In the genomic region with DNA sequence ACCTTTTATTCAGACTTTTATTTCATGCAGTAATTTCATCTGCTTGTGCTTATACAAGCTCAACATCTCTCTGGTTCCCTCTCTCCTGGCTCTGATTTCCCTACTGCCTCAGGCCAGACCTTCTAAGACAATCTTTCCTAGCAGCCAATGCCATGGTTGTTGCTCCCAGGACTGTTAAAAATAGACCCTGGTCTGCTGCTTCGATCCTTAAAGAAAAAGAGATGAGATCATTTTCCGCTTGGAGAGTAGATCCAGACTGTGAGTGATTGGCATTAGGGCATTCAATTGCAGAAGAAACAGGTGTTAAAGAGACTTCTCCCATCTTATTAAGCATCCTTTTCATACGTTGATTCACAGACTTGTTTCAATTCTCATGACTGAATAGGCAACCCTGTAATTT, we compare ENCODE assay signal across 26 cellular contexts.
DNase-seq lines count a peak whose midpoint lies in the region; ATAC-seq and TF ChIP-seq lines count a peak whose summit lies in the region.
"Had no signal": no experiment of that assay in that cellular context is flagged by ENCODE, and none has a peak within 500 bp of the region (broad histone marks: within the 10 kb centered on the region; RNA-seq: fewer than 3 reads in every experiment).

No MANE protein-coding gene starts in this region.

- H3K36me3 ChIP-seq in uterus (no peaks in the 10 kb centered on the region), breast epithelium (no peaks in the 10 kb centered on the region)
- H3K36me3 ChIP-seq: heart left ventricle, right lobe of liver, tibial nerve had no signal

- ATAC-seq in CD4-positive, alpha-beta T cell (ENCODE audit: poor library complexity) = no peak
- ATAC-seq in central memory CD8-positive, alpha-beta T cell (replicated peaks; ENCODE audit: extremely low read depth, poor library complexity, severe bottlenecking) = no peak
- ATAC-seq: activated CD8-positive, alpha-beta T cell treated with anti-CD3 and anti-CD28 coated beads, Interleukin-2, amount 10 ng/mL, durations not matched to agents 7 days and 5 days; esophagus mucosa; HCT116; K562; right lobe of liver; SK-N-SH treated with all-trans-retinoic acid at 6 μM for 48 hours; stimulated activated naive CD8-positive, alpha-beta T cell treated with anti-CD3 and anti-CD28 coated beads, Interleukin-15, amount 100 ng/mL, for 72 hours had no signal

- TF ChIP-seq POLR2A in uterus (IDR thresholded peaks at IDR 0.05) (no peak), breast epithelium (IDR thresholded peaks at IDR 0.05) (no peak)

- no peaks in the 10 kb centered on the region for H3K9me3 Mint-ChIP-seq in CD4-positive, alpha-beta T cell
- no peaks in the 10 kb centered on the region for H3K9me3 Mint-ChIP-seq in central memory CD8-positive, alpha-beta T cell
- H3K9me3 Mint-ChIP-seq: activated naive CD8-positive, alpha-beta T cell treated with anti-CD3 and anti-CD28 coated beads for 36 hours; stimulated activated naive CD8-positive, alpha-beta T cell treated with anti-CD3 and anti-CD28 coated beads, Interleukin-15, amount 100 ng/mL, for 72 hours had no signal

- intact Hi-C loops in CD4-positive, alpha-beta T cell (cut with DNase I, micrococcal nuclease) = loop anchor here in 1 of 2 experiments (10.0 kb wide), 1 partner anchor 88 kb away; no protein-coding TSS in a partner anchor
- intact Hi-C loops in uterus (cut with DNase I; ENCODE audit: low total_unique reads) = no loop called here
- intact Hi-C loops in breast epithelium (cut with DNase I; ENCODE audit: low total_unique reads) = no loop called here

- H3K27me3 ChIP-seq in CD4-positive, alpha-beta T cell (ENCODE audit: control insufficient read depth, insufficient read depth, low read length) = no peaks in the 10 kb centered on the region
- H3K27me3 ChIP-seq in uterus (no peaks in the 10 kb centered on the region), breast epithelium (no peaks in the 10 kb centered on the region)
- H3K27me3 ChIP-seq: foreskin keratinocyte, heart left ventricle, right lobe of liver, tibial nerve had no signal

- H3K4me3 ChIP-seq in uterus (no peak overlapping the region), breast epithelium (no peak overlapping the region)
- H3K4me3 ChIP-seq: heart left ventricle, K562, right lobe of liver, tibial nerve had no signal

- no peak overlapping the region for H3K27ac ChIP-seq in CD4-positive, alpha-beta T cell (ENCODE audit: low read depth, low read length)
- H3K27ac ChIP-seq in uterus (no peak overlapping the region), breast epithelium (no peak overlapping the region)
- H3K27ac ChIP-seq: foreskin keratinocyte, right lobe of liver, tibial nerve had no signal

- no peak for TF ChIP-seq CTCF in CD4-positive, alpha-beta T cell (IDR thresholded peaks at IDR 0.05)
- TF ChIP-seq CTCF in uterus (IDR thresholded peaks at IDR 0.05) (no peak), breast epithelium (IDR thresholded peaks at IDR 0.05) (no peak)

- CTCF ChIA-PET in CD4-positive, alpha-beta T cell (lab: Charles Lee) = interaction anchor here (1.3 kb wide), 1 partner anchor 17 kb away, joined by 4 read pairs; no protein-coding TSS in a partner anchor

- H3K9me3 ChIP-seq in CD4-positive, alpha-beta T cell (ENCODE audit: control insufficient read depth, low read length) = no peaks in the 10 kb centered on the region
- H3K9me3 ChIP-seq in uterus (no peaks in the 10 kb centered on the region), breast epithelium (no peaks in the 10 kb centered on the region)
- H3K9me3 ChIP-seq: Caco-2, heart left ventricle, right lobe of liver, tibial nerve had no signal

- H3K27me3 Mint-ChIP-seq in CD4-positive, alpha-beta T cell = no peaks in the 10 kb centered on the region
- no peaks in the 10 kb centered on the region for H3K27me3 Mint-ChIP-seq in central memory CD8-positive, alpha-beta T cell
- H3K27me3 Mint-ChIP-seq: activated naive CD8-positive, alpha-beta T cell treated with anti-CD3 and anti-CD28 coated beads for 36 hours had no signal

- H3K4me3 Mint-ChIP-seq in CD4-positive, alpha-beta T cell = no peak overlapping the region
- H3K4me3 Mint-ChIP-seq in central memory CD8-positive, alpha-beta T cell = no peak overlapping the region
- H3K4me3 Mint-ChIP-seq: activated CD8-positive, alpha-beta T cell treated with anti-CD3 and anti-CD28 coated beads, Interleukin-2, amount 10 ng/mL, durations not matched to agents 7 days and 5 days; activated naive CD8-positive, alpha-beta T cell treated with anti-CD3 and anti-CD28 coated beads for 36 hours; stimulated activated naive CD8-positive, alpha-beta T cell treated with anti-CD3 and anti-CD28 coated beads, Interleukin-15, amount 100 ng/mL, for 72 hours had no signal

- peak overlapping the region; percentile 87 for H3K27ac Mint-ChIP-seq in CD4-positive, alpha-beta T cell
- H3K27ac Mint-ChIP-seq in central memory CD8-positive, alpha-beta T cell (ENCODE audit: low read depth) = peak overlapping the region; percentile 64
- H3K27ac Mint-ChIP-seq: activated CD8-positive, alpha-beta T cell treated with anti-CD3 and anti-CD28 coated beads, Interleukin-2, amount 10 ng/mL, durations not matched to agents 7 days and 5 days; activated naive CD8-positive, alpha-beta T cell treated with anti-CD3 and anti-CD28 coated beads for 36 hours; stimulated activated naive CD8-positive, alpha-beta T cell treated with anti-CD3 and anti-CD28 coated beads, Interleukin-15, amount 100 ng/mL, for 72 hours had no signal

- POLR2A ChIA-PET in CD4-positive, alpha-beta T cell (lab: Charles Lee) = interaction anchor here (0.6 to 1.3 kb wide), 3 partner anchors 14 to 112 kb away, joined by 3 to 4 read pairs (median 4); no protein-coding TSS in a partner anchor

- H3K4me1 ChIP-seq in uterus (no peaks in the 10 kb centered on the region), breast epithelium (no peaks in the 10 kb centered on the region)
- H3K4me1 ChIP-seq: Caco-2, right lobe of liver, tibial nerve had no signal

- H3K4me1 Mint-ChIP-seq in CD4-positive, alpha-beta T cell (ENCODE audit: low read depth) = peaks cover 49% of the 10 kb centered on the region
- peaks cover 37% of the 10 kb centered on the region for H3K4me1 Mint-ChIP-seq in central memory CD8-positive, alpha-beta T cell

- H3K36me3 Mint-ChIP-seq in CD4-positive, alpha-beta T cell (ENCODE audit: low read depth) = no peaks in the 10 kb centered on the region
- peaks cover 5% of the 10 kb centered on the region for H3K36me3 Mint-ChIP-seq in central memory CD8-positive, alpha-beta T cell (ENCODE audit: insufficient read depth)
- H3K36me3 Mint-ChIP-seq: activated naive CD8-positive, alpha-beta T cell treated with anti-CD3 and anti-CD28 coated beads for 36 hours had no signal

- DNase-seq in CD4-positive, alpha-beta T cell = no peak
- DNase-seq in NCI-H2227 (lab: John Stamatoyannopoulos, UW; ENCODE audit: unreplicated experiment) (peak; percentile 33), myocyte (ENCODE audit: low read depth) (peak; percentile 80), activated gamma-delta T cell treated with Interleukin-2 at 50 U/mL for 16 hours (no peak), uterus (no peak), DMS53 treated with DMSO at 0.1 percent for 48 hours (lab: John Stamatoyannopoulos, UW; ENCODE audit: unreplicated experiment) (no peak), breast epithelium (ENCODE audit: low spot score in 2 of 2) (no peak)
- DNase-seq in central memory CD8-positive, alpha-beta T cell (ENCODE audit: low spot score in 2 of 2) = no peak
- DNase-seq: ACHN; activated CD8-positive, alpha-beta T cell treated with anti-CD3 and anti-CD28 coated beads, Interleukin-2, amount 10 ng/mL, durations not matched to agents 7 days and 5 days; activated effector memory CD4-positive, alpha-beta T cell treated with Interleukin-2 at 50 U/mL for 16 hours; activated naive CD8-positive, alpha-beta T cell treated with anti-CD3 and anti-CD28 coated beads for 36 hours; activated T-cell treated with anti-CD3 and anti-CD28 coated beads for 4 hours; Caco-2; DND-41; heart left ventricle; NCI-H2081; NCI-H446; right lobe of liver; stimulated activated naive CD8-positive, alpha-beta T cell treated with anti-CD3 and anti-CD28 coated beads, Interleukin-15, amount 100 ng/mL, for 72 hours had no signal

Comparison
In these comparisons a context has a peak if more than half of its experiments do, and no peak if none do; other contexts are left out.
1. DNase-seq: peak in NCI-H2227 (single experiment) and myocyte (single experiment); none in CD4-positive, alpha-beta T cell (0 of 10), central memory CD8-positive, alpha-beta T cell (0 of 2), activated gamma-delta T cell treated with Interleukin-2 at 50 U/mL for 16 hours (single experiment), uterus (0 of 2), DMS53 treated with DMSO at 0.1 percent for 48 hours (single experiment) and breast epithelium (0 of 2).